ENCODE assay signal across 29 cellular contexts in the genomic region with DNA sequence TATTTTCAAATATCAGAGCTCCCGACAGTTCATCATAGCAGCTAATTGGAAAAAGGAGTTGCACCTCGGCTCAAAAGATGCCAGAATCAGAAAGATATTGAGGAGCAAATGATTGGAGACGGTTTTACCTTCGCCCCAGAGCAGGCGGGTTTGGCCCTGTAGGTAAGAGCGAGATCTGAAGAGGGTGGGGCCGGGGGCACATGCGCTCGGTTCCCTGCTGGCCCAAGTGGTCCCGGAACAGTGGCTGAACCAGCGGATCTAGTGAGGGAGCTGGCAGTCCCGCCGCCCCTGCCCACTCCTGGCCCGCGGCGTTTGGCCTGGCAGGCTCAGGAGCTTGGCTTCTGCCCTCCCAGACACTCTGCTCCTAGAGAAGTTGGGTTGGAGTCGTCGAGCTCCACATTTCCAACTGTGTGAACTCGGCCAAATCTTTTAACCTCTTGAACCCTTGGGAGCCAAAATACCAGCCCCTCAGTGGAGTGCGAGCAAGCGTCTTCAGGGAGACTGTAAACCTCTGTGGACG.
"Had no signal": no experiment of that assay in that cellular context is flagged by ENCODE, and none has a peak within 500 bp of the region (broad histone marks: within the 10 kb centered on the region; RNA-seq: fewer than 3 reads in every experiment).

No MANE protein-coding gene starts in this region.

- H3K4me3 Mint-ChIP-seq: activated CD4-positive, alpha-beta memory T cell treated with anti-CD3 and anti-CD28 coated beads for 36 hours; activated CD4-positive, alpha-beta T cell treated with anti-CD3 and anti-CD28 coated beads for 36 hours; activated naive CD8-positive, alpha-beta T cell treated with anti-CD3 and anti-CD28 coated beads for 36 hours; activated T-cell treated with anti-CD3 and anti-CD28 coated beads, Interleukin-2, amount 50 U/mL, for 4 hours; activated T-helper 1 cell treated with anti-CD3 and anti-CD28 coated beads, Interleukin-12 subunit alpha, Interleukin-12 subunit beta, Interleukin-2, Interleukin-4 antibody, amounts not matched to agents 30 ng/mL and 10 ng/mL and 1 ng/mL, durations not matched to agents 14 hours and 24 hours and 36 hours had no signal

- H3K27me3 ChIP-seq: MG63, SJCRH30 had no signal

- H3K36me3 ChIP-seq: brain microvascular endothelial cell, MG63, SJCRH30 had no signal

- DNase-seq: activated CD4-positive, alpha-beta memory T cell treated with anti-CD3 and anti-CD28 coated beads for 36 hours; activated CD4-positive, alpha-beta T cell treated with anti-CD3 and anti-CD28 coated beads for 36 hours; activated CD4-positive, alpha-beta T cell treated with anti-CD3 and anti-CD28 coated beads, Interleukin-2, amount 50 U/mL, for 1 hour; activated CD8-positive, alpha-beta memory T cell treated with anti-CD3 and anti-CD28 coated beads, Interleukin-2, amount 50 U/mL, for 4 hours; activated naive CD4-positive, alpha-beta T cell; activated naive CD4-positive, alpha-beta T cell treated with anti-CD3 and anti-CD28 coated beads, Interleukin-2, amount 50 U/mL, for 16 hours; activated naive CD8-positive, alpha-beta T cell treated with anti-CD3 and anti-CD28 coated beads for 36 hours; activated T-cell treated with anti-CD3 and anti-CD28 coated beads for 4 hours; activated T-cell treated with anti-CD3 and anti-CD28 coated beads, Interleukin-2, amount 50 U/mL, for 4 hours; amniotic stem cell; aorta; brain microvascular endothelial cell; central memory CD4-positive, alpha-beta T cell; Kasumi-1; KG1; MG63; NCI-H1048; NCI-H1105 treated with DMSO at 0.1 percent for 48 hours; NCI-H1436; NCI-H1694; NCI-H1930; NCI-H2081 treated with DMSO at 0.1 percent for 48 hours; NCI-H226; NCI-H524 treated with DMSO at 0.1 percent for 48 hours; SHP77; SJCRH30; T1000 had no signal

- H3K9me3 ChIP-seq: MG63, SJCRH30 had no signal

- H3K4me1 ChIP-seq: SJCRH30 had no signal

- H3K27ac ChIP-seq: brain microvascular endothelial cell, SJCRH30, SK-N-MC had no signal

- H3K36me3 Mint-ChIP-seq: activated CD4-positive, alpha-beta memory T cell treated with anti-CD3 and anti-CD28 coated beads for 36 hours; activated naive CD8-positive, alpha-beta T cell treated with anti-CD3 and anti-CD28 coated beads for 36 hours had no signal

- H3K27ac Mint-ChIP-seq: activated CD4-positive, alpha-beta memory T cell treated with anti-CD3 and anti-CD28 coated beads for 36 hours; activated CD4-positive, alpha-beta T cell treated with anti-CD3 and anti-CD28 coated beads for 36 hours; activated naive CD8-positive, alpha-beta T cell treated with anti-CD3 and anti-CD28 coated beads for 36 hours; activated T-helper 1 cell treated with anti-CD3 and anti-CD28 coated beads, Interleukin-12 subunit alpha, Interleukin-12 subunit beta, Interleukin-2, Interleukin-4 antibody, amounts not matched to agents 30 ng/mL and 10 ng/mL and 1 ng/mL, durations not matched to agents 14 hours and 24 hours and 36 hours had no signal

- H3K9me3 Mint-ChIP-seq: activated CD4-positive, alpha-beta memory T cell treated with anti-CD3 and anti-CD28 coated beads for 36 hours; activated naive CD8-positive, alpha-beta T cell treated with anti-CD3 and anti-CD28 coated beads for 36 hours; activated T-cell treated with anti-CD3 and anti-CD28 coated beads, Interleukin-2, amount 50 U/mL, for 4 hours; activated T-helper 1 cell treated with anti-CD3 and anti-CD28 coated beads, Interleukin-12 subunit alpha, Interleukin-12 subunit beta, Interleukin-2, Interleukin-4 antibody, amounts not matched to agents 30 ng/mL and 10 ng/mL and 1 ng/mL, durations not matched to agents 14 hours and 24 hours and 36 hours had no signal

- H3K4me3 ChIP-seq: MG63, SJCRH30, SK-N-MC had no signal
